ENCODE assay signal across 8 cellular contexts in genomic region chr4:121252224-121252806, GRCh38.
DNase-seq lines count a peak whose midpoint lies in the region; ATAC-seq and TF ChIP-seq lines count a peak whose summit lies in the region.

No MANE protein-coding gene starts in this region.

- peaks cover 60% of the 10 kb centered on the region for H3K4me1 Mint-ChIP-seq in activated naive CD4-positive, alpha-beta T cell treated with anti-CD3 and anti-CD28 coated beads for 36 hours (ENCODE audit: low read depth)

- no peak overlapping the region for H2AK5ac ChIP-seq in trophoblast cell (ENCODE audit: low read length)

- CTCF ChIA-PET in activated naive CD4-positive, alpha-beta T cell treated with anti-CD3 and anti-CD28 coated beads for 36 hours (lab: Charles Lee), result interaction anchor here (0.7 to 4.8 kb wide), 10 partner anchors 9 to 60 kb away, joined by 3 to 39 read pairs (median 6); no protein-coding TSS in a partner anchor

- no peak overlapping the region for H2BK120ac ChIP-seq in trophoblast cell (ENCODE audit: insufficient read depth, low read length, poor library complexity)

- ATAC-seq in GM21723 (IDR thresholded peaks at IDR 0.05; ENCODE audit: unreplicated experiment), result no peak

- H3K14ac ChIP-seq in trophoblast cell (ENCODE audit: low read length), result no peak overlapping the region

- no peaks in the 10 kb centered on the region for H3K36me3 Mint-ChIP-seq in activated naive CD4-positive, alpha-beta T cell treated with anti-CD3 and anti-CD28 coated beads for 36 hours (ENCODE audit: low read depth)

- peak; percentile 83 for TF ChIP-seq CTCF in GM13977 (IDR thresholded peaks at IDR 0.05; ENCODE audit: extremely low read depth, insufficient read depth, missing control alignments)

- WGBS in trophoblast cell (ENCODE audit: extremely low coverage, insufficient coverage, insufficient read length), result no CpG with 5 or more reads among the region's 3 CpGs

- no peaks in the 10 kb centered on the region for H3K4me1 ChIP-seq in trophoblast cell (ENCODE audit: control insufficient read depth in 1 of 2, insufficient read depth in 2 of 2, low read length in 2 of 2)

- H3K36me3 ChIP-seq in trophoblast cell (ENCODE audit: control insufficient read depth in 1 of 2, insufficient read depth in 2 of 2, low read length in 2 of 2), result no peaks in the 10 kb centered on the region

- H4K12ac ChIP-seq in trophoblast cell (ENCODE audit: low read depth, low read length), result no peak overlapping the region

- no peak overlapping the region for H3K4ac ChIP-seq in trophoblast cell (ENCODE audit: low read depth, low read length)

- H3K4me3 ChIP-seq in trophoblast cell (ENCODE audit: low read depth, low read length), result no peak overlapping the region

- intact Hi-C loops in activated naive CD4-positive, alpha-beta T cell treated with anti-CD3 and anti-CD28 coated beads for 36 hours (cut with micrococcal nuclease), result loop anchor here (1.0 to 5.0 kb wide), 3 partner anchors 55 to 1095 kb away; no protein-coding TSS in a partner anchor

- H3K27me3 Mint-ChIP-seq in activated naive CD4-positive, alpha-beta T cell treated with anti-CD3 and anti-CD28 coated beads for 36 hours (ENCODE audit: low read depth), result no peaks in the 10 kb centered on the region

- H3K9me3 ChIP-seq in trophoblast cell (ENCODE audit: insufficient read depth, low read depth, low read length), result no peaks in the 10 kb centered on the region

- no peaks in the 10 kb centered on the region for H3K9me3 Mint-ChIP-seq in activated naive CD4-positive, alpha-beta T cell treated with anti-CD3 and anti-CD28 coated beads for 36 hours

- DNase-seq in AG08395 (ENCODE audit: low spot score), result peak; percentile 86
- peak; percentile 55 for DNase-seq in GM13977 (ENCODE audit: low spot score)
- DNase-seq in HUDEP-2 (lab: John Stamatoyannopoulos, UW; ENCODE audit: unreplicated experiment in 76 of 76), result peak in 48 of 76 experiments; percentile 1 to 48 (median 16)
- DNase-seq in RPMI8226, result peak; percentile 55
- DNase-seq in activated naive CD4-positive, alpha-beta T cell treated with anti-CD3 and anti-CD28 coated beads for 36 hours, result peak; percentile 73
- DNase-seq in glomerular visceral epithelial cell (ENCODE audit: extremely low spot score), result peak; percentile 64
- DNase-seq in trophoblast cell, result peak; percentile 54 to 90

- H3K4me2 ChIP-seq in trophoblast cell (ENCODE audit: low read length), result no peak overlapping the region

- no peak overlapping the region for H3K23ac ChIP-seq in trophoblast cell (ENCODE audit: low read length)

- H4K8ac ChIP-seq in trophoblast cell (ENCODE audit: low read depth, low read length), result no peak overlapping the region

- no peak overlapping the region for H4K91ac ChIP-seq in trophoblast cell (ENCODE audit: low read depth, low read length)

- H3K4me3 Mint-ChIP-seq in activated naive CD4-positive, alpha-beta T cell treated with anti-CD3 and anti-CD28 coated beads for 36 hours, result no peak overlapping the region

- no peak overlapping the region for H3K27ac ChIP-seq in trophoblast cell (ENCODE audit: low read depth, low read length)

- no peak overlapping the region for H3K9ac ChIP-seq in trophoblast cell (ENCODE audit: low read length)

- no peaks in the 10 kb centered on the region for H3K27me3 ChIP-seq in trophoblast cell (ENCODE audit: insufficient read depth, low read length)

- no peak overlapping the region for H3K18ac ChIP-seq in trophoblast cell (ENCODE audit: low read length)

- H2BK5ac ChIP-seq in trophoblast cell (ENCODE audit: low read depth, low read length, poor library complexity), result no peak overlapping the region

- no peak overlapping the region for H2AFZ ChIP-seq in trophoblast cell (ENCODE audit: insufficient read depth, low read length, poor library complexity)

- no peak overlapping the region for H3K27ac Mint-ChIP-seq in activated naive CD4-positive, alpha-beta T cell treated with anti-CD3 and anti-CD28 coated beads for 36 hours

- no peak overlapping the region for H2BK12ac ChIP-seq in trophoblast cell (ENCODE audit: low read length)

- H3K79me1 ChIP-seq in trophoblast cell (ENCODE audit: low read length), result no peaks in the 10 kb centered on the region

- in situ Hi-C loops in GM13977 (cut with MboI; ENCODE audit: low pct_unique_long_range_greater_than_20kb, low sequenced_read_pairs, unreplicated experiment), result loop anchor here (10.0 kb wide), 1 partner anchor 58 kb away; no protein-coding TSS in a partner anchor

- H3K79me2 ChIP-seq in trophoblast cell (ENCODE audit: control insufficient read depth, insufficient read depth, low read length, poor library complexity), result no peaks in the 10 kb centered on the region

Comparison
In these comparisons a context has a peak if more than half of its experiments do, and no peak if none do; other contexts are left out.
1. DNase-seq: peak in every context shown above with its lines; median percentile 86 in AG08395; 73 in activated naive CD4-positive, alpha-beta T cell treated with anti-CD3 and anti-CD28 coated beads for 36 hours; 72 in trophoblast cell; 64 in glomerular visceral epithelial cell; 55 in GM13977; 55 in RPMI8226; 16 in HUDEP-2.